In genomic region chr2:87514515-87514914, GRCh38 we compare ENCODE assay signal across 6 cellular contexts.
A peak's percentile ranks its signal among the peaks of the same experiment; 100 is the strongest.
DNase-seq lines count a peak whose midpoint lies in the region; ATAC-seq, FAIRE-seq and TF ChIP-seq lines count a peak whose summit lies in the region.
"Not testable (repeated sequence)": the region's sequence is repeated elsewhere in the genome, so short reads cannot be mapped to it uniquely, and the experiment has no call there.

No MANE protein-coding gene starts in this region.

- H3K9ac ChIP-seq in OCI-LY3 (ENCODE audit: low read length) (peak overlapping the region; percentile 52; the same call in 1 of the 2 replicates), SU-DHL-6 (ENCODE audit: low read length) (peak overlapping the region; percentile 24; the same call in 1 of the 2 replicates)
- H3K9ac ChIP-seq in GM12878 (ENCODE audit: control insufficient read depth, insufficient read depth, low read length): not testable (repeated sequence)

- RAD21 ChIA-PET in GM12878 (lab: Charles Lee; ENCODE audit: unreplicated experiment): not testable (repeated sequence)

- peak overlapping the region; percentile 75 for H3K27ac ChIP-seq in DOHH2 (ENCODE audit: low read depth, low read length)
- H3K27ac ChIP-seq in KOPT-K1 (ENCODE audit: low read depth, low read length, poor library complexity, severe bottlenecking): peak overlapping the region; percentile 71
- H3K27ac ChIP-seq in OCI-LY3 (ENCODE audit: low read length): peak overlapping the region; percentile 63; the same call in 1 of the 2 replicates
- peak overlapping the region; percentile 83 for H3K27ac ChIP-seq in SU-DHL-6 (ENCODE audit: low read depth, low read length)
- not testable (repeated sequence) for H3K27ac ChIP-seq in GM12878 (ENCODE audit: control insufficient read depth, insufficient read depth)

- FAIRE-seq in GM12878 (lab: Jason Lieb, UNC): not testable (repeated sequence)

- TF ChIP-seq CTCF in DOHH2 (IDR thresholded peaks at IDR 0.05; ENCODE audit: low read depth, low read length, poor library complexity, severe bottlenecking); OCI-LY3 (IDR thresholded peaks at IDR 0.05; ENCODE audit: low read depth, low read length); SU-DHL-6 (IDR thresholded peaks at IDR 0.05; ENCODE audit: insufficient read depth, low read length, poor library complexity, severe bottlenecking); GM12878 (IDR thresholded peaks at IDR 0.05 in 2 of 3, conservative IDR thresholded peaks at IDR 0.05 in 1 of 3; ENCODE audit: control insufficient read depth in 2 of 3, extremely low read depth in 1 of 3, insufficient read depth in 1 of 3, low read depth in 3 of 3, low read length in 3 of 3): not testable (repeated sequence)

- not testable (repeated sequence) for DNase-seq in GM12878 (ENCODE audit: low read depth, low spot score)

- not testable (repeated sequence) for TF ChIP-seq RAD21 in GM12878 (IDR thresholded peaks at IDR 0.05; ENCODE audit: insufficient read depth, low read depth, low read length)

- H4K20me1 ChIP-seq in DOHH2 (ENCODE audit: control insufficient read depth, insufficient read depth, low read depth, low read length); OCI-LY3 (ENCODE audit: insufficient read depth, low read length); SU-DHL-6 (ENCODE audit: low read depth, low read length); GM12878 (ENCODE audit: control insufficient read depth, insufficient read depth): not testable (repeated sequence)

- TF ChIP-seq EP300 in GM12878 (IDR thresholded peaks at IDR 0.05; ENCODE audit: borderline replicate concordance in 1 of 2, control insufficient read depth in 1 of 2, low read depth in 2 of 2, low read length in 2 of 2): not testable (repeated sequence)

- H3K4me2 ChIP-seq in DOHH2 (ENCODE audit: low read length): peak overlapping the region; percentile 59
- H3K4me2 ChIP-seq in OCI-LY3 (ENCODE audit: low read length); GM12878 (ENCODE audit: control insufficient read depth, insufficient read depth): not testable (repeated sequence)
- peak overlapping the region; percentile 38 for H3K4me2 ChIP-seq in SU-DHL-6 (ENCODE audit: low read depth, low read length, poor library complexity, severe bottlenecking)

- not testable (repeated sequence) for H2AFZ ChIP-seq in OCI-LY3 (ENCODE audit: low read depth, low read length); SU-DHL-6 (ENCODE audit: low read depth, low read length, severe bottlenecking); GM12878 (ENCODE audit: control insufficient read depth, low read depth, low read length)

- intact Hi-C loops in GM12878 (cut with micrococcal nuclease; ENCODE audit: unreplicated experiment): not testable (repeated sequence)

- H3K4me1 ChIP-seq in DOHH2 (ENCODE audit: control insufficient read depth, low read length) (peaks cover 56% of the 10 kb centered on the region), OCI-LY3 (ENCODE audit: low read length) (peaks cover 39% of the 10 kb centered on the region)
- H3K4me1 ChIP-seq in GM12878 (ENCODE audit: control insufficient read depth, insufficient read depth, low read length): not testable (repeated sequence)

- not testable (repeated sequence) for TF ChIP-seq POLR2A in GM12878 (IDR thresholded peaks at IDR 0.05; ENCODE audit: low read depth, low read length)

- H3K27me3 ChIP-seq in DOHH2 (ENCODE audit: control insufficient read depth, low read length); OCI-LY3 (ENCODE audit: low read depth, low read length); SU-DHL-6 (ENCODE audit: low read length); GM12878 (replicated peaks in 1 of 2; ENCODE audit: control insufficient read depth in 2 of 2, insufficient read depth in 2 of 2, low read length in 1 of 2): not testable (repeated sequence)

- WGBS in GM12878 (ENCODE audit: insufficient coverage, insufficient replicate concordance, low lambda C conversion rate, missing lambda C conversion rate): 0% methylated on average over 1 of the region's 7 CpGs

- POLR2A ChIA-PET in GM12878 (lab: Charles Lee): not testable (repeated sequence)

- not testable (repeated sequence) for H3K4me3 ChIP-seq in DOHH2 (ENCODE audit: low read length); OCI-LY3 (ENCODE audit: low read length); SU-DHL-6 (ENCODE audit: insufficient read depth, low read length, poor library complexity, severe bottlenecking); GM12878

- not testable (repeated sequence) for H3K9me2 ChIP-seq in DOHH2 (replicated peaks; ENCODE audit: control insufficient read depth, low read length); SU-DHL-6 (replicated peaks; ENCODE audit: insufficient read depth, low read length)

- in situ Hi-C loops in GM12878 (cut with MboI): not testable (repeated sequence)

- CTCF ChIA-PET in GM12878 (lab: Yijun Ruan, JAX): not testable (repeated sequence)

- SMC1A ChIA-PET in GM12878 (lab: Charles Lee; ENCODE audit: uncharacterized antibody, unreplicated experiment): not testable (repeated sequence)

- H3K9me3 ChIP-seq in DOHH2 (ENCODE audit: control insufficient read depth, insufficient read depth, low read length); KOPT-K1 (ENCODE audit: insufficient read depth, low read length, poor library complexity, severe bottlenecking); OCI-LY3 (ENCODE audit: insufficient read depth, low read length); SU-DHL-6 (ENCODE audit: insufficient read depth, low read length); GM12878 (replicated peaks; ENCODE audit: control insufficient read depth, insufficient read depth, low read length): not testable (repeated sequence)

- 0 out of 3 replicates have a peak, but pooled peaks have one; percentile 2 for ATAC-seq in GM12878
- peak; percentile 9 for ATAC-seq in esophagus mucosa

- H3K36me3 ChIP-seq in DOHH2 (ENCODE audit: control insufficient read depth, low read length); KOPT-K1 (ENCODE audit: insufficient read depth, low read length); OCI-LY3 (replicated peaks; ENCODE audit: low read depth, low read length); SU-DHL-6 (ENCODE audit: low read length); GM12878 (ENCODE audit: control insufficient read depth in 2 of 2, insufficient read depth in 2 of 2, low read length in 1 of 2): not testable (repeated sequence)

- BruUV-seq in GM12878 (replicated peaks; lab: Mats Ljungman, UMichigan): not testable (repeated sequence)

- H3K79me2 ChIP-seq in DOHH2 (ENCODE audit: control insufficient read depth, low read length); SU-DHL-6 (ENCODE audit: insufficient read depth, low read length); GM12878 (ENCODE audit: control insufficient read depth, insufficient read depth, low read length): not testable (repeated sequence)
- H3K79me2 ChIP-seq in OCI-LY3 (ENCODE audit: low read length): peaks cover 19% of the 10 kb centered on the region

- H3F3A ChIP-seq in DOHH2 (ENCODE audit: control insufficient read depth, insufficient read depth): not testable (repeated sequence)
- H3F3A ChIP-seq in SU-DHL-6 (ENCODE audit: insufficient read depth): peaks cover 16% of the 10 kb centered on the region
